19 cellular contexts compared by ENCODE assay signal in the genomic region with DNA sequence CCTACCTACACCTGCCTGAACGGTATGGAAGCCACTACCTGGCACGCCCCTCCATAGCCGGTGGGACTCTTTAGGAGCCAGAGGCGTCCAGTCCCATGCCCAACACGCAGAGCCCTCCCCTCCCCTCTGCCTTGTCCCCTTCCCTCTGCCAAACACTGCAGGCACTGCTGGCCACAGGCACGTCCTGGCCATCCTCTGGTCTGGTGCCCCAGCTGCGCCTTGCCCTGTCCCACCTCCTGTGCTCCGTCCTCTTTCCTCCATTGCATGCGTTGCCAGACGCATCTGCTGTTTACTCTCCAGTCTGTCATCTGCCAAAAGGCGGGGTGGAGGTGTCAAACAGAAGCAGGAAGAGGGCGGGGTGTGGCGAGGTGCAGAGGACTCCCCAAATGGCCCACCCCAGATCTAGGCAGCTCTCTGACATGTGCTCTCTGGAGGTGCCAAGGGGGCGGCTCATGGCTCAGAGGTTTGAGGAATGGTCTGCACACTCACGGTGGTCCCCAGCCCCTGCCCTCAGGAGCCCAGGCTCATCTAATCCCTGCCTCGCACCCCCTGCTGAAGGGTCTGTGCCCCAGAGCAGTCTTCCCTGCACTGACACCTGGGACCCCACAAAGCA. TPM values are rescaled to one million over a fixed set of nuclear protein-coding genes. Genes with fewer than 3 reads are reported as not detected.
DNase-seq lines count a peak whose midpoint lies in the region; ATAC-seq and TF ChIP-seq lines count a peak whose summit lies in the region.
"Had no signal": no experiment of that assay in that cellular context is flagged by ENCODE, and none has a peak within 500 bp of the region (broad histone marks: within the 10 kb centered on the region; RNA-seq: fewer than 3 reads in every experiment).

No MANE protein-coding gene starts in this region.

- H3K4me3 ChIP-seq in CD8-positive, alpha-beta memory T cell (ENCODE audit: low read length), result no peak overlapping the region
- H3K4me3 ChIP-seq: BLaER1 treated with 17β-estradiol and CSF1 and Interleukin-3, amounts not matched to agents 10 nM and 100 nM; psoas muscle; upper lobe of left lung had no signal

- ATAC-seq in natural killer cell (peak; percentile 92 to 97 (median 92)), GM19328 (IDR thresholded peaks at IDR 0.05; ENCODE audit: unreplicated experiment) (no peak)
- ATAC-seq: activated naive CD4-positive, alpha-beta T cell treated with anti-CD3 and anti-CD28 coated beads, Interleukin-2, amount 50 U/mL, for 72 hours; naive thymus-derived CD8-positive, alpha-beta T cell; psoas muscle had no signal

- peak overlapping the region; percentile 15 to 98 (median 84) for H3K27ac Mint-ChIP-seq in CD8-positive, alpha-beta memory T cell
- no peak overlapping the region for H3K27ac Mint-ChIP-seq in chondrocyte (ENCODE audit: unreplicated experiment)
- H3K27ac Mint-ChIP-seq in natural killer cell, result peak overlapping the region; percentile 87 to 88
- H3K27ac Mint-ChIP-seq: activated naive CD4-positive, alpha-beta T cell treated with anti-CD3 and anti-CD28 coated beads, Interleukin-2, amount 50 U/mL, for 72 hours had no signal

- H3K27ac ChIP-seq in CD8-positive, alpha-beta memory T cell (ENCODE audit: low read depth, low read length), result peak overlapping the region; percentile 20
- H3K27ac ChIP-seq: 22Rv1; BLaER1 treated with 17β-estradiol and CSF1 and Interleukin-3, amounts not matched to agents 10 nM and 100 nM; psoas muscle; upper lobe of left lung had no signal

- DNase-seq in NCI-H1105 treated with DMSO at 0.1 percent for 48 hours (lab: John Stamatoyannopoulos, UW) (peak; percentile 55), NCI-H1105 (lab: John Stamatoyannopoulos, UW) (no peak), chondrocyte (ENCODE audit: low spot score) (peak; percentile 82), natural killer cell (peak; percentile 66), erythroblast (lab: John Stamatoyannopoulos, UW) (no peak), NCI-H524 (lab: John Stamatoyannopoulos, UW) (no peak)
- peak in 4 of 5 donors; percentile 41 to 70 (median 56) for DNase-seq in CD8-positive, alpha-beta memory T cell
- DNase-seq: cortex of kidney; Kasumi-1; NCI-H1092 treated with DMSO at 0.1 percent for 48 hours; stimulated activated CD4-positive, alpha-beta T cell treated with anti-CD3 and anti-CD28 coated beads, Interleukin-12 subunit alpha, Interleukin-12 subunit beta, amount 100 ng/mL, for 4 hours; stimulated activated naive CD4-positive, alpha-beta T cell had no signal

- intact Hi-C loops in natural killer cell (cut with micrococcal nuclease), result loop anchor here (5.0 kb wide), 1 partner anchor 44 kb away; a partner anchor contains a TSS

- TF ChIP-seq CTCF in chondrocyte (IDR thresholded peaks at IDR 0.05) (no peak), natural killer cell (IDR thresholded peaks at IDR 0.05) (no peak)

- no peaks in the 10 kb centered on the region for H3K36me3 ChIP-seq in CD8-positive, alpha-beta memory T cell (ENCODE audit: insufficient read depth, low read length)

- peak overlapping the region; percentile 15 to 91 (median 83) for H3K4me3 Mint-ChIP-seq in CD8-positive, alpha-beta memory T cell
- H3K4me3 Mint-ChIP-seq in chondrocyte (ENCODE audit: unreplicated experiment), result no peak overlapping the region
- H3K4me3 Mint-ChIP-seq in natural killer cell, result peak overlapping the region; percentile 87

- peaks cover 8 to 20% (median 12%) of the 10 kb centered on the region in 3 donors for H3K36me3 Mint-ChIP-seq in CD8-positive, alpha-beta memory T cell
- H3K36me3 Mint-ChIP-seq in chondrocyte (ENCODE audit: low read depth) (peaks cover 16% of the 10 kb centered on the region), natural killer cell (peaks cover 6% of the 10 kb centered on the region)

- no peaks in the 10 kb centered on the region for H3K9me3 ChIP-seq in CD8-positive, alpha-beta memory T cell (ENCODE audit: low read length)
- H3K9me3 ChIP-seq: psoas muscle had no signal

- CTCF ChIA-PET in CD8-positive, alpha-beta memory T cell (lab: Charles Lee), result no interaction called here

- H3K27me3 ChIP-seq in CD8-positive, alpha-beta memory T cell (ENCODE audit: insufficient read depth, low read length, poor library complexity, severe bottlenecking), result no peaks in the 10 kb centered on the region
- H3K27me3 ChIP-seq: BLaER1 treated with 17β-estradiol and CSF1 and Interleukin-3, amounts not matched to agents 10 nM and 100 nM; upper lobe of left lung had no signal

- peaks cover 0 to 9% (median 5%) of the 10 kb centered on the region in 5 donors for H3K9me3 Mint-ChIP-seq in CD8-positive, alpha-beta memory T cell
- H3K9me3 Mint-ChIP-seq in chondrocyte (ENCODE audit: low read depth), result peaks cover 11% of the 10 kb centered on the region
- no peaks in the 10 kb centered on the region for H3K9me3 Mint-ChIP-seq in natural killer cell

- H3K4me1 Mint-ChIP-seq in CD8-positive, alpha-beta memory T cell, result peaks cover 10 to 17% (median 15%) of the 10 kb centered on the region in 3 donors
- no peaks in the 10 kb centered on the region for H3K4me1 Mint-ChIP-seq in chondrocyte (ENCODE audit: low read depth)
- H3K4me1 Mint-ChIP-seq in natural killer cell, result peaks cover 36 to 72% of the 10 kb centered on the region in 2 donors

- H3K27me3 Mint-ChIP-seq in CD8-positive, alpha-beta memory T cell, result peaks cover 0 to 2% of the 10 kb centered on the region in 2 donors
- no peaks in the 10 kb centered on the region for H3K27me3 Mint-ChIP-seq in chondrocyte (ENCODE audit: low read depth)
- no peaks in the 10 kb centered on the region for H3K27me3 Mint-ChIP-seq in natural killer cell (ENCODE audit: low read depth in 2 of 2)
- H3K27me3 Mint-ChIP-seq: naive thymus-derived CD8-positive, alpha-beta T cell had no signal

- peaks cover 6% of the 10 kb centered on the region for H3K4me1 ChIP-seq in CD8-positive, alpha-beta memory T cell (ENCODE audit: insufficient read depth, low read length)
- H3K4me1 ChIP-seq: psoas muscle had no signal

- POLR2A ChIA-PET in CD8-positive, alpha-beta memory T cell (lab: Charles Lee), result no interaction called here

- no peak for TF ChIP-seq POLR2A in erythroblast (IDR thresholded peaks at IDR 0.05; ENCODE audit: low read length)

RNA-seq across cellular contexts. Expression of a gene that starts 45.1 kb away (rescaled TPM):
- 10 to 100 TPM; 18.0 to 18.2 TPM for total RNA-seq in CD8-positive, alpha-beta memory T cell
- 4.6 TPM for polyA plus RNA-seq in CD8-positive, alpha-beta memory T cell
- total RNA-seq in chondrocyte (30.0 to 39.2 TPM (median 33.1 TPM) in 3 replicates), natural killer cell (10 to 100 TPM; 18.9 to 35.9 (median 28.8) TPM)

Comparison
In these comparisons a context has a peak if more than half of its experiments do, and no peak if none do; other contexts are left out.
1. DNase-seq: peak in NCI-H1105 treated with DMSO at 0.1 percent for 48 hours (single experiment), CD8-positive, alpha-beta memory T cell (4 of 5), chondrocyte (single experiment) and natural killer cell (single experiment); none in NCI-H1105 (single experiment), erythroblast (0 of 2) and NCI-H524 (0 of 2).